10 cellular contexts compared by ENCODE assay signal in the genomic region with DNA sequence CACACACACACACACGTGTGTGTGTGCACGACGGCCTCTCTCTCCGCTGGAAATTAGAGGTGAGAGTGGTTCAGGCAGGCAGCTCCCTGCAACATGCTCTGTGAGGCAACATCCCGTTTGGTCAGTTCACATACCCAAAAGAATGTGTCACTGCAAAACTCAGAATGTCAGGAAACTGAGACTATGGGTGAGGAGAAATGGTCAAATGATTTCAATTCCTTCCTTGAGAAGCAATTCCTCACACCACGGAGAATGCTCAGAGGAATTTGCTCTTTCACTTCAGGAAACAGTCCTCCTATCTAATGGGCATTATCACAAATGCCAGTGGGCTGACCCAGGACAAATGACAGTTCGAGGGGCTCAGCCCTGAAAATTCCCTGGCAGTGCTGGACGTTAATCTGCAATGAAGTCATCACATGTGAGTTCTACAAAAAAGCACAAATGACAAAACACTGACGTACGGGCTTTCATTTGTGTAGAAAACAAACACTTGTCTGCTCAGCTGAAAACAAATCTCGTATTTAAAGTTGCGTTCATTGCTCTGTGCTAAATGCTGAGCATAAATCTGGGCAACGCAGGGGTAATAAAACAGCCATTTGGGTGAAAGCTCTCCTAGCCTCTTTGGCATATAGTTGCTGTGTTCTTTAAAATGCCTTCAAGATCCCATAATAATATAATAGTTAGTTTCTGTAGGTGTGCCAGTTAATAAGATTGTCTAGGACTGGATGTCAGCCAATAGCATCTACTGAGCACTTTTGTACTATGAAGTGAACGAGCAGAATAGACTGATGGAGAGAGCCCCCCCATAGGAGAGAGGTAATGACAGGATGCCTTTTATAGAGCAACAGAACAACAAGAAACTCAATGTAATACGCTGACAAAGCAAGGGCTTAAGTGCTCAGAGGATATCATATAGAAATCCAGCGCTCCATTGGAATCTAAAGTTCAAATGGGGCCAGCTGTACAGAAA. TPM values are rescaled to one million over a fixed set of nuclear protein-coding genes. Genes with fewer than 3 reads are reported as not detected.
DNase-seq lines count a peak whose midpoint lies in the region; ATAC-seq, FAIRE-seq and TF ChIP-seq lines count a peak whose summit lies in the region.
"Had no signal": no experiment of that assay in that cellular context is flagged by ENCODE, and none has a peak within 500 bp of the region (broad histone marks: within the 10 kb centered on the region; RNA-seq: fewer than 3 reads in every experiment).

No MANE protein-coding gene starts in this region.

- peak overlapping the region; percentile 80 for H3K27ac ChIP-seq in fibroblast of lung (ENCODE audit: insufficient read depth, low read length)

- peak; percentile 40 for FAIRE-seq in G401.6 (lab: Jason Lieb, UNC)
- FAIRE-seq in RCC 7860 (lab: Jason Lieb, UNC) = peak; percentile 82

- no peaks in the 10 kb centered on the region for H4K20me1 ChIP-seq in fibroblast of lung (ENCODE audit: control insufficient read depth, extremely low read depth, insufficient read depth, low read length)

- H3K27me3 ChIP-seq in fibroblast of lung (ENCODE audit: control insufficient read depth, insufficient read depth, low read length) = no peaks in the 10 kb centered on the region

- TF ChIP-seq CTCF in fibroblast of lung (conservative IDR thresholded peaks at IDR 0.05 in 1 of 2, IDR thresholded peaks at IDR 0.05 in 1 of 2; ENCODE audit: low read depth in 1 of 2, low read length in 2 of 2) = no peak

- H3K4me3 ChIP-seq in fibroblast of lung (replicated peaks in 1 of 4; ENCODE audit: control extremely low read depth in 1 of 4, insufficient read depth in 1 of 4, low read depth in 3 of 4, low read length in 4 of 4) = peak overlapping the region; percentile 29 to 41 (median 37)

- no peaks in the 10 kb centered on the region for H3K79me2 ChIP-seq in fibroblast of lung (ENCODE audit: control insufficient read depth, insufficient read depth, low read length)

- DNase-seq in RCC 7860 (ENCODE audit: low spot score) (peak; percentile 83), fibroblast of lung (ENCODE audit: low read depth in 2 of 2) (peak; percentile 79 to 96), pulmonary artery endothelial cell (ENCODE audit: low read depth, low spot score) (peak; percentile 93), T-helper 9 cell (no peak)
- DNase-seq in activated T-cell treated with anti-CD3 and anti-CD28 coated beads, Interleukin-2, amount 50 U/mL, for 48 hours = no peak
- DNase-seq in activated CD8-positive, alpha-beta memory T cell treated with anti-CD3 and anti-CD28 coated beads for 24 hours = no peak
- DNase-seq: naive thymus-derived CD8-positive, alpha-beta T cell; NK-92 treated with Interleukin-12 subunit alpha and Interleukin-12 subunit beta, amount 100 ng/mL, for 24 hours had no signal

- H2AFZ ChIP-seq in fibroblast of lung (ENCODE audit: low read length) = peak overlapping the region; percentile 54

- peak overlapping the region; percentile 13 for H3K9ac ChIP-seq in fibroblast of lung (ENCODE audit: insufficient read depth, low read length)

- H3K36me3 ChIP-seq in fibroblast of lung (ENCODE audit: control insufficient read depth, insufficient read depth, low read length) = no peaks in the 10 kb centered on the region

- peaks cover 8% of the 10 kb centered on the region for H3K4me1 ChIP-seq in fibroblast of lung (ENCODE audit: control insufficient read depth, extremely low read depth, insufficient read depth, low read length)

- peak overlapping the region; percentile 89 for H3K4me2 ChIP-seq in fibroblast of lung (ENCODE audit: extremely low read depth, insufficient read depth, low read length)

- ATAC-seq in GM21447 (IDR thresholded peaks at IDR 0.05; ENCODE audit: unreplicated experiment) = no peak
- ATAC-seq: naive thymus-derived CD8-positive, alpha-beta T cell had no signal

- H3K9me3 ChIP-seq in fibroblast of lung (ENCODE audit: control insufficient read depth, insufficient read depth, low read depth, low read length) = no peaks in the 10 kb centered on the region

RNA-seq across cellular contexts. Expression of a gene that starts 18.7 kb away (rescaled TPM):
- total RNA-seq in fibroblast of lung = 11.0 and 16.2 TPM in 2 replicates
- 17.6 and 32.0 TPM in 2 replicates for polyA plus RNA-seq in fibroblast of lung
- 14.8 and 30.1 TPM in 2 replicates for polyA plus RNA-seq in fibroblast of lung (2012)
- polyA minus RNA-seq in fibroblast of lung (ENCODE audit: low replicate concordance) = 22.5 and 36.8 TPM in 2 replicates
- 32.6 and 35.0 TPM in 2 replicates for total RNA-seq in pulmonary artery endothelial cell

RNA-seq across cellular contexts. Expression of a gene that starts 59.9 kb away (rescaled TPM):
- 48.5 and 76.8 TPM in 2 replicates for total RNA-seq in fibroblast of lung
- polyA plus RNA-seq in fibroblast of lung = 88.4 and 96.1 TPM in 2 replicates
- polyA plus RNA-seq in fibroblast of lung (2012) = 157 and 169 TPM in 2 replicates
- polyA minus RNA-seq in fibroblast of lung (ENCODE audit: low replicate concordance) = 5.7 and 8.3 TPM in 2 replicates
- 37.1 and 45.0 TPM in 2 replicates for total RNA-seq in pulmonary artery endothelial cell

Comparison
In these comparisons a context has a peak if more than half of its experiments do, and no peak if none do; other contexts are left out.
1. DNase-seq: peak in RCC 7860 (single experiment), fibroblast of lung (2 of 2) and pulmonary artery endothelial cell (single experiment); none in activated T-cell treated with anti-CD3 and anti-CD28 coated beads, Interleukin-2, amount 50 U/mL, for 48 hours (0 of 2), activated CD8-positive, alpha-beta memory T cell treated with anti-CD3 and anti-CD28 coated beads for 24 hours (single experiment) and T-helper 9 cell (single experiment).